Comparison of ENCODE assay signal across 9 cellular contexts in genomic region chr19:12665281-12665573, GRCh38. TPM values are rescaled to one million over a fixed set of nuclear protein-coding genes. Genes with fewer than 3 reads are reported as not detected.
DNase-seq lines count a peak whose midpoint lies in the region; ATAC-seq and TF ChIP-seq lines count a peak whose summit lies in the region.
"Had no signal": no experiment of that assay in that cellular context is flagged by ENCODE, and none has a peak within 500 bp of the region (broad histone marks: within the 10 kb centered on the region; RNA-seq: fewer than 3 reads in every experiment).

No MANE protein-coding gene starts in this region.

- peaks cover 43% of the 10 kb centered on the region for H3K4me1 ChIP-seq in lower lobe of right lung

- peak overlapping the region; percentile 95 for H3K4me3 Mint-ChIP-seq in activated T-cell treated with anti-CD3 and anti-CD28 coated beads, Interleukin-2, amount 50 U/mL, for 24 hours
- H3K4me3 Mint-ChIP-seq in type B pancreatic cell = peak overlapping the region; percentile 51

- H3K27ac ChIP-seq in lower lobe of right lung = peak overlapping the region; percentile 79

- peaks cover 44% of the 10 kb centered on the region for H3K4me1 Mint-ChIP-seq in activated T-cell treated with anti-CD3 and anti-CD28 coated beads, Interleukin-2, amount 50 U/mL, for 24 hours (ENCODE audit: low read depth)
- peaks cover 13% of the 10 kb centered on the region for H3K4me1 Mint-ChIP-seq in type B pancreatic cell (ENCODE audit: unreplicated experiment)

- DNase-seq in activated CD8-positive, alpha-beta memory T cell treated with anti-CD3 and anti-CD28 coated beads for 24 hours = peak; percentile 76
- no peak for DNase-seq in activated CD8-positive, alpha-beta memory T cell treated with anti-CD3 and anti-CD28 coated beads, Interleukin-2, amount 50 U/mL, for 4 hours
- DNase-seq in activated T-cell treated with anti-CD3 and anti-CD28 coated beads, Interleukin-2, amount 50 U/mL, for 24 hours = peak; percentile 67
- DNase-seq in lower lobe of right lung = peak; percentile 87
- no peak for DNase-seq in type B pancreatic cell (ENCODE audit: extremely low spot score, unreplicated experiment)
- no peak for DNase-seq in HUDEP-2 (lab: John Stamatoyannopoulos, UW; ENCODE audit: unreplicated experiment in 76 of 76)

- H3K36me3 ChIP-seq in lower lobe of right lung = peaks cover 57% of the 10 kb centered on the region

- H3K27ac Mint-ChIP-seq in activated T-cell treated with anti-CD3 and anti-CD28 coated beads, Interleukin-2, amount 50 U/mL, for 24 hours = peak overlapping the region; percentile 100
- H3K27ac Mint-ChIP-seq in type B pancreatic cell = no peak overlapping the region

- TF ChIP-seq CTCF in lower lobe of right lung (IDR thresholded peaks at IDR 0.05) = no peak
- TF ChIP-seq CTCF in type B pancreatic cell (conservative IDR thresholded peaks at IDR 0.05) = no peak

- H3K9me3 Mint-ChIP-seq in activated T-cell treated with anti-CD3 and anti-CD28 coated beads, Interleukin-2, amount 50 U/mL, for 24 hours = no peaks in the 10 kb centered on the region
- H3K9me3 Mint-ChIP-seq in type B pancreatic cell = no peaks in the 10 kb centered on the region

- peak; percentile 30 to 65 for ATAC-seq in lower lobe of right lung
- ATAC-seq in HG02763 (IDR thresholded peaks at IDR 0.05; ENCODE audit: unreplicated experiment) = no peak
- ATAC-seq in GM19023 (IDR thresholded peaks at IDR 0.05; ENCODE audit: unreplicated experiment) = no peak

- H3K4me3 ChIP-seq in lower lobe of right lung = peak overlapping the region; percentile 83

- H3K9me3 ChIP-seq in lower lobe of right lung = no peaks in the 10 kb centered on the region

- H3K36me3 Mint-ChIP-seq in activated T-cell treated with anti-CD3 and anti-CD28 coated beads, Interleukin-2, amount 50 U/mL, for 24 hours (ENCODE audit: low read depth) = peaks cover 90% of the 10 kb centered on the region
- H3K36me3 Mint-ChIP-seq in type B pancreatic cell = peaks cover 3% of the 10 kb centered on the region

- intact Hi-C loops in lower lobe of right lung (cut with DNase I) = no loop called here

- H3K27me3 ChIP-seq in lower lobe of right lung (ENCODE audit: low read depth) = no peaks in the 10 kb centered on the region

- H3K27me3 Mint-ChIP-seq in activated T-cell treated with anti-CD3 and anti-CD28 coated beads, Interleukin-2, amount 50 U/mL, for 24 hours = no peaks in the 10 kb centered on the region
- no peaks in the 10 kb centered on the region for H3K27me3 Mint-ChIP-seq in type B pancreatic cell

RNA-seq across cellular contexts. Expression of gene MAN2B1, which starts 1.3 kb away (rescaled TPM):
- total RNA-seq in lower lobe of right lung (251 TPM), type B pancreatic cell (ENCODE audit: low replicate concordance) (90.6 and 95.4 TPM in 2 replicates)

RNA-seq across cellular contexts. Expression of gene WDR83, which starts 1.4 kb away (rescaled TPM):
- total RNA-seq in lower lobe of right lung (8.6 TPM), type B pancreatic cell (ENCODE audit: low replicate concordance) (9.8 and 14.6 TPM in 2 replicates)

RNA-seq across cellular contexts. Expression of gene DHPS, which starts 16.5 kb away (rescaled TPM):
- total RNA-seq in lower lobe of right lung (77.0 TPM), type B pancreatic cell (ENCODE audit: low replicate concordance) (71.2 and 79.4 TPM in 2 replicates)

RNA-seq across cellular contexts. Expression of gene GNG14, which starts 22.6 kb away (rescaled TPM):
- not detected for total RNA-seq in lower lobe of right lung
- total RNA-seq in type B pancreatic cell (ENCODE audit: low replicate concordance) = 0.85 TPM in 1 of 2 replicates, not detected in the other
- total RNA-seq: LHCN-M2 had no signal

RNA-seq across cellular contexts. Expression of gene FBXW9, which starts 31.2 kb away (rescaled TPM):
- total RNA-seq in lower lobe of right lung (6.0 TPM), type B pancreatic cell (ENCODE audit: low replicate concordance) (15.4 and 17.0 TPM in 2 replicates)

Comparison
In these comparisons a context has a peak if more than half of its experiments do, and no peak if none do; other contexts are left out.
1. DNase-seq: peak in activated CD8-positive, alpha-beta memory T cell treated with anti-CD3 and anti-CD28 coated beads for 24 hours (single experiment), activated T-cell treated with anti-CD3 and anti-CD28 coated beads, Interleukin-2, amount 50 U/mL, for 24 hours (single experiment) and lower lobe of right lung (single experiment); none in activated CD8-positive, alpha-beta memory T cell treated with anti-CD3 and anti-CD28 coated beads, Interleukin-2, amount 50 U/mL, for 4 hours (single experiment), type B pancreatic cell (single experiment) and HUDEP-2 (0 of 76).
2. ATAC-seq: peak in lower lobe of right lung (2 of 2); none in HG02763 (single experiment) and GM19023 (single experiment).